Comparison of ENCODE assay signal across 11 cellular contexts in the genomic region with DNA sequence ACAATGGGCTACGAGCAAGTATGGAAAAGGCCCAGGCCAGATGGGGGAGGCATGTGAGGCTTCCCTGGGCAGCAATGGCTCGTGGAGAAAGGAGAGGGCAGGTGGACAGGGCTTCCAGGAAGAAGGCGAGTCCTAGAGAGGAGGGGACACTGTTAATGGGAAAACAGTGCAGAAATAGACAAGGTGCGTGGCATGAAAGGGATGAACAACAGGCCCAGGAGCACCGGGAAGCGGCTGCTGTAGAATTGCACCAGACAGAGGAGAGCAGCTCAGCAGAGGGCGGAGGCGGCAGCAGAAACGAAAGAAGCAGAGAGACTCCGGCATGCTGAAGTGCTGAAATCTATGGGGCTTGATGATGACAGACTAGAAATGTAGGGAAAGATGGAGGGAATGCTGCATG.
DNase-seq lines count a peak whose midpoint lies in the region; ATAC-seq and TF ChIP-seq lines count a peak whose summit lies in the region.
"Had no signal": no experiment of that assay in that cellular context is flagged by ENCODE, and none has a peak within 500 bp of the region (broad histone marks: within the 10 kb centered on the region; RNA-seq: fewer than 3 reads in every experiment).

No MANE protein-coding gene starts in this region.

- no peaks in the 10 kb centered on the region for H3K27me3 Mint-ChIP-seq in activated T-cell treated with anti-CD3 and anti-CD28 coated beads, Interleukin-2, amount 50 U/mL, for 24 hours
- no peaks in the 10 kb centered on the region for H3K27me3 Mint-ChIP-seq in WTC11 (ENCODE audit: low read depth)
- H3K27me3 Mint-ChIP-seq in stimulated activated memory B cell treated with anti-CD40 and anti-IgM and Interleukin-4, amounts not matched to agents 10 μg/mL and 1 μg/mL and 100 μg/mL, for 72 hours = no peaks in the 10 kb centered on the region

- H3K4me3 Mint-ChIP-seq in activated T-cell treated with anti-CD3 and anti-CD28 coated beads, Interleukin-2, amount 50 U/mL, for 24 hours = peak overlapping the region; percentile 64
- H3K4me3 Mint-ChIP-seq in WTC11 = no peak overlapping the region
- peak overlapping the region; percentile 42 for H3K4me3 Mint-ChIP-seq in stimulated activated memory B cell treated with anti-CD40 and anti-IgM and Interleukin-4, amounts not matched to agents 10 μg/mL and 1 μg/mL and 100 μg/mL, for 72 hours

- peaks cover 93% of the 10 kb centered on the region for H3K4me1 Mint-ChIP-seq in activated T-cell treated with anti-CD3 and anti-CD28 coated beads, Interleukin-2, amount 50 U/mL, for 24 hours (ENCODE audit: low read depth)
- H3K4me1 Mint-ChIP-seq in WTC11 = peaks cover 80% of the 10 kb centered on the region
- H3K4me1 Mint-ChIP-seq in stimulated activated memory B cell treated with anti-CD40 and anti-IgM and Interleukin-4, amounts not matched to agents 10 μg/mL and 1 μg/mL and 100 μg/mL, for 72 hours = peaks cover 90% of the 10 kb centered on the region

- no peak for TF ChIP-seq CTCF in WTC11 (IDR thresholded peaks at IDR 0.05)

- peak overlapping the region; percentile 88 for H3K27ac Mint-ChIP-seq in activated T-cell treated with anti-CD3 and anti-CD28 coated beads, Interleukin-2, amount 50 U/mL, for 24 hours
- H3K27ac Mint-ChIP-seq in WTC11 = peak overlapping the region; percentile 25; the same call in 1 of the 2 replicates
- peak overlapping the region; percentile 95 for H3K27ac Mint-ChIP-seq in stimulated activated memory B cell treated with anti-CD40 and anti-IgM and Interleukin-4, amounts not matched to agents 10 μg/mL and 1 μg/mL and 100 μg/mL, for 72 hours

- peaks cover 44% of the 10 kb centered on the region for H3K36me3 Mint-ChIP-seq in activated T-cell treated with anti-CD3 and anti-CD28 coated beads, Interleukin-2, amount 50 U/mL, for 24 hours (ENCODE audit: low read depth)
- H3K36me3 Mint-ChIP-seq in WTC11 = peaks cover 32% of the 10 kb centered on the region
- peaks cover 43% of the 10 kb centered on the region for H3K36me3 Mint-ChIP-seq in stimulated activated memory B cell treated with anti-CD40 and anti-IgM and Interleukin-4, amounts not matched to agents 10 μg/mL and 1 μg/mL and 100 μg/mL, for 72 hours

- POLR2A ChIA-PET in WTC11 (lab: Charles Lee) = no interaction called here

- CTCF ChIA-PET in WTC11 (lab: Charles Lee) = no interaction called here

- no peak for DNase-seq in activated T-cell treated with anti-CD3 and anti-CD28 coated beads, Interleukin-2, amount 50 U/mL, for 24 hours
- DNase-seq in activated T-cell treated with anti-CD3 and anti-CD28 coated beads, Interleukin-2, amount 50 U/mL, for 48 hours = no peak
- DNase-seq in WTC11 (ENCODE audit: low spot score) = no peak
- no peak for DNase-seq in COLO668 (lab: John Stamatoyannopoulos, UW; ENCODE audit: unreplicated experiment)
- DNase-seq in NCI-H446 treated with DMSO at 0.1 percent for 48 hours (lab: John Stamatoyannopoulos, UW) = no peak
- DNase-seq in NCI-H1092 (lab: John Stamatoyannopoulos, UW) = no peak
- DNase-seq: DMS79, NCI-H2081 treated with DMSO at 0.1 percent for 48 hours had no signal

- H3K9me3 Mint-ChIP-seq in activated T-cell treated with anti-CD3 and anti-CD28 coated beads, Interleukin-2, amount 50 U/mL, for 24 hours = no peaks in the 10 kb centered on the region
- peaks cover 20% of the 10 kb centered on the region for H3K9me3 Mint-ChIP-seq in WTC11
- peaks cover 5% of the 10 kb centered on the region for H3K9me3 Mint-ChIP-seq in stimulated activated memory B cell treated with anti-CD40 and anti-IgM and Interleukin-4, amounts not matched to agents 10 μg/mL and 1 μg/mL and 100 μg/mL, for 72 hours

- no peak for ATAC-seq in WTC11
- ATAC-seq in stimulated activated memory B cell treated with anti-CD40 and anti-IgM and Interleukin-4, amounts not matched to agents 10 μg/mL and 1 μg/mL and 100 μg/mL, for 72 hours = no peak

- peak overlapping the region; percentile 95 for H3K27ac ChIP-seq in cingulate gyrus (ENCODE audit: low read depth, low read length)
- H3K27ac ChIP-seq: parathyroid adenoma had no signal

TF ChIP-seq in WTC11, 78 proteins besides CTCF, POLR2A, EP300 and RAD21:
- TF ChIP-seq TEAD4 (CRISPR knock-in tag; IDR thresholded peaks at IDR 0.05) (no peak), MXD4 (CRISPR knock-in tag; IDR thresholded peaks at IDR 0.05; ENCODE audit: borderline replicate concordance) (no peak), GRHL2 (CRISPR knock-in tag; IDR thresholded peaks at IDR 0.05; ENCODE audit: insufficient replicate concordance, severe bottlenecking) (no peak), MYBL2 (CRISPR knock-in tag; IDR thresholded peaks at IDR 0.05) (no peak), KAT7 (CRISPR knock-in tag; IDR thresholded peaks at IDR 0.05; ENCODE audit: borderline replicate concordance) (no peak), FOXP1 (CRISPR knock-in tag; IDR thresholded peaks at IDR 0.05; ENCODE audit: borderline replicate concordance) (no peak), ZNF416 (CRISPR knock-in tag; IDR thresholded peaks at IDR 0.05) (no peak), FOXK1 (CRISPR knock-in tag; IDR thresholded peaks at IDR 0.05) (no peak), ZNF263 (CRISPR knock-in tag; IDR thresholded peaks at IDR 0.05; ENCODE audit: low read depth) (no peak)
- TF ChIP-seq, protein P1, sequence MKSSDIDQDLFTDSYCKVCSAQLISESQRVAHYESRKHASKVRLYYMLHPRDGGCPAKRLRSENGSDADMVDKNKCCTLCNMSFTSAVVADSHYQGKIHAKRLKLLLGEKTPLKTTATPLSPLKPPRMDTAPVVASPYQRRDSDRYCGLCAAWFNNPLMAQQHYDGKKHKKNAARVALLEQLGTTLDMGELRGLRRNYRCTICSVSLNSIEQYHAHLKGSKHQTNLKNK (CRISPR knock-in tag; IDR thresholded peaks at IDR 0.05) = no peak
- TF ChIP-seq, protein P2, sequence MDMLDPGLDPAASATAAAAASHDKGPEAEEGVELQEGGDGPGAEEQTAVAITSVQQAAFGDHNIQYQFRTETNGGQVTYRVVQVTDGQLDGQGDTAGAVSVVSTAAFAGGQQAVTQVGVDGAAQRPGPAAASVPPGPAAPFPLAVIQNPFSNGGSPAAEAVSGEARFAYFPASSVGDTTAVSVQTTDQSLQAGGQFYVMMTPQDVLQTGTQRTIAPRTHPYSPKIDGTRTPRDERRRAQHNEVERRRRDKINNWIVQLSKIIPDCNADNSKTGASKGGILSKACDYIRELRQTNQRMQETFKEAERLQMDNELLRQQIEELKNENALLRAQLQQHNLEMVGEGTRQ (CRISPR knock-in tag; IDR thresholded peaks at IDR 0.05) = no peak
- TF ChIP-seq, protein P3, sequence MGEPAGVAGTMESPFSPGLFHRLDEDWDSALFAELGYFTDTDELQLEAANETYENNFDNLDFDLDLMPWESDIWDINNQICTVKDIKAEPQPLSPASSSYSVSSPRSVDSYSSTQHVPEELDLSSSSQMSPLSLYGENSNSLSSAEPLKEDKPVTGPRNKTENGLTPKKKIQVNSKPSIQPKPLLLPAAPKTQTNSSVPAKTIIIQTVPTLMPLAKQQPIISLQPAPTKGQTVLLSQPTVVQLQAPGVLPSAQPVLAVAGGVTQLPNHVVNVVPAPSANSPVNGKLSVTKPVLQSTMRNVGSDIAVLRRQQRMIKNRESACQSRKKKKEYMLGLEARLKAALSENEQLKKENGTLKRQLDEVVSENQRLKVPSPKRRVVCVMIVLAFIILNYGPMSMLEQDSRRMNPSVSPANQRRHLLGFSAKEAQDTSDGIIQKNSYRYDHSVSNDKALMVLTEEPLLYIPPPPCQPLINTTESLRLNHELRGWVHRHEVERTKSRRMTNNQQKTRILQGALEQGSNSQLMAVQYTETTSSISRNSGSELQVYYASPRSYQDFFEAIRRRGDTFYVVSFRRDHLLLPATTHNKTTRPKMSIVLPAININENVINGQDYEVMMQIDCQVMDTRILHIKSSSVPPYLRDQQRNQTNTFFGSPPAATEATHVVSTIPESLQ (CRISPR knock-in tag; IDR thresholded peaks at IDR 0.05) = no peak
- TF ChIP-seq, protein P4, sequence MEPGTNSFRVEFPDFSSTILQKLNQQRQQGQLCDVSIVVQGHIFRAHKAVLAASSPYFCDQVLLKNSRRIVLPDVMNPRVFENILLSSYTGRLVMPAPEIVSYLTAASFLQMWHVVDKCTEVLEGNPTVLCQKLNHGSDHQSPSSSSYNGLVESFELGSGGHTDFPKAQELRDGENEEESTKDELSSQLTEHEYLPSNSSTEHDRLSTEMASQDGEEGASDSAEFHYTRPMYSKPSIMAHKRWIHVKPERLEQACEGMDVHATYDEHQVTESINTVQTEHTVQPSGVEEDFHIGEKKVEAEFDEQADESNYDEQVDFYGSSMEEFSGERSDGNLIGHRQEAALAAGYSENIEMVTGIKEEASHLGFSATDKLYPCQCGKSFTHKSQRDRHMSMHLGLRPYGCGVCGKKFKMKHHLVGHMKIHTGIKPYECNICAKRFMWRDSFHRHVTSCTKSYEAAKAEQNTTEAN (CRISPR knock-in tag; IDR thresholded peaks at IDR 0.05) = no peak
- TF ChIP-seq, protein P5, sequence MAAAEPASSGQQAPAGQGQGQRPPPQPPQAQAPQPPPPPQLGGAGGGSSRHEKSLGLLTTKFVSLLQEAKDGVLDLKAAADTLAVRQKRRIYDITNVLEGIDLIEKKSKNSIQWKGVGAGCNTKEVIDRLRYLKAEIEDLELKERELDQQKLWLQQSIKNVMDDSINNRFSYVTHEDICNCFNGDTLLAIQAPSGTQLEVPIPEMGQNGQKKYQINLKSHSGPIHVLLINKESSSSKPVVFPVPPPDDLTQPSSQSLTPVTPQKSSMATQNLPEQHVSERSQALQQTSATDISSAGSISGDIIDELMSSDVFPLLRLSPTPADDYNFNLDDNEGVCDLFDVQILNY (CRISPR knock-in tag; IDR thresholded peaks at IDR 0.05) = no peak

Comparison
In these comparisons a context has a peak if more than half of its experiments do, and no peak if none do; other contexts are left out.
1. H3K27ac Mint-ChIP-seq: peak in every context shown above with its lines; median percentile 95 in stimulated activated memory B cell treated with anti-CD40 and anti-IgM and Interleukin-4, amounts not matched to agents 10 μg/mL and 1 μg/mL and 100 μg/mL, for 72 hours; 88 in activated T-cell treated with anti-CD3 and anti-CD28 coated beads, Interleukin-2, amount 50 U/mL, for 24 hours; 25 in WTC11.